In genomic region chr6:10720229-10720959, GRCh38 we compare ENCODE assay signal across 9 cellular contexts. TPM values are rescaled to one million over a fixed set of nuclear protein-coding genes. Genes with fewer than 3 reads are reported as not detected.
A peak's percentile ranks its signal among the peaks of the same experiment; 100 is the strongest.
DNase-seq lines count a peak whose midpoint lies in the region; ATAC-seq and TF ChIP-seq lines count a peak whose summit lies in the region.
"Had no signal": no experiment of that assay in that cellular context is flagged by ENCODE, and none has a peak within 500 bp of the region (broad histone marks: within the 10 kb centered on the region; RNA-seq: fewer than 3 reads in every experiment).

No MANE protein-coding gene starts in this region.

- peaks cover 10 to 14% of the 10 kb centered on the region in 2 donors for H3K4me1 ChIP-seq in naive thymus-derived CD4-positive, alpha-beta T cell (ENCODE audit: control insufficient read depth in 2 of 2, insufficient read depth in 2 of 2, low read length in 2 of 2)
- peaks cover 7 to 43% (median 25%) of the 10 kb centered on the region in 4 donors for H3K4me1 ChIP-seq in tibial artery

- H3K9me3 ChIP-seq in naive thymus-derived CD4-positive, alpha-beta T cell (ENCODE audit: control insufficient read depth in 2 of 3, low read length in 3 of 3): peaks cover 0 to 3% (median 0%) of the 10 kb centered on the region in 3 experiments
- H3K9me3 ChIP-seq in tibial artery: no peaks in the 10 kb centered on the region

- CTCF ChIA-PET in Calu3 (lab: Charles Lee): interaction anchor here (0.5 kb wide), 1 partner anchor 22 kb away, joined by 3 read pairs; no protein-coding TSS in a partner anchor
- CTCF ChIA-PET in naive thymus-derived CD4-positive, alpha-beta T cell (lab: Charles Lee): interaction anchor here (0.6 to 1.1 kb wide), 2 partner anchors 8 to 10 kb away, joined by 3 read pairs; no protein-coding TSS in a partner anchor

- peak overlapping the region; percentile 61 for H3K4me3 ChIP-seq in naive thymus-derived CD4-positive, alpha-beta T cell (ENCODE audit: low read length)
- peak overlapping the region; percentile 59 to 67 for H3K4me3 ChIP-seq in tibial artery

- H3K36me3 ChIP-seq in naive thymus-derived CD4-positive, alpha-beta T cell (ENCODE audit: control insufficient read depth in 2 of 3, insufficient read depth in 3 of 3, low read length in 3 of 3): no peaks in the 10 kb centered on the region
- peaks cover 0 to 2% (median 2%) of the 10 kb centered on the region in 3 donors for H3K36me3 ChIP-seq in tibial artery

- ATAC-seq in HG03565 (IDR thresholded peaks at IDR 0.05; ENCODE audit: unreplicated experiment) (peak; percentile 21), HG02973 (IDR thresholded peaks at IDR 0.05; ENCODE audit: unreplicated experiment) (no peak)
- peak; percentile 58 for ATAC-seq in naive thymus-derived CD4-positive, alpha-beta T cell
- ATAC-seq: HCT116 had no signal

- no peaks in the 10 kb centered on the region for H3K27me3 ChIP-seq in naive thymus-derived CD4-positive, alpha-beta T cell (ENCODE audit: control insufficient read depth in 2 of 2, insufficient read depth in 2 of 2, low read length in 2 of 2)
- no peaks in the 10 kb centered on the region for H3K27me3 ChIP-seq in tibial artery

- H3K9me3 Mint-ChIP-seq in Calu3 (ENCODE audit: low read depth, unreplicated experiment): no peaks in the 10 kb centered on the region
- H3K9me3 Mint-ChIP-seq in naive thymus-derived CD4-positive, alpha-beta T cell: peaks cover 0 to 11% (median 0%) of the 10 kb centered on the region in 11 donors

- POLR2A ChIA-PET in naive thymus-derived CD4-positive, alpha-beta T cell (lab: Charles Lee): interaction anchor here (0.6 to 6.4 kb wide), 8 partner anchors 10 to 191 kb away, joined by 3 to 72 read pairs (median 4); partner anchors contain the start of genes C6orf52, PAK1IP1 and TMEM14B

- TF ChIP-seq CTCF in Calu3 (IDR thresholded peaks at IDR 0.05; ENCODE audit: unreplicated experiment) (no peak), tibial artery (IDR thresholded peaks at IDR 0.05) (no peak)

- peak overlapping the region; percentile 58 for H3K4me3 Mint-ChIP-seq in Calu3 (ENCODE audit: low read depth, unreplicated experiment)
- peak overlapping the region; percentile 91 to 98 (median 96) for H3K4me3 Mint-ChIP-seq in naive thymus-derived CD4-positive, alpha-beta T cell

- H3K36me3 Mint-ChIP-seq in Calu3 (ENCODE audit: insufficient read depth, unreplicated experiment): peaks cover 19% of the 10 kb centered on the region
- H3K36me3 Mint-ChIP-seq in naive thymus-derived CD4-positive, alpha-beta T cell: peaks cover 0 to 19% (median 0%) of the 10 kb centered on the region in 5 donors

- peaks cover 9% of the 10 kb centered on the region for H3K4me1 Mint-ChIP-seq in Calu3 (ENCODE audit: low read depth, unreplicated experiment)
- peaks cover 17 to 61% (median 45%) of the 10 kb centered on the region in 7 donors for H3K4me1 Mint-ChIP-seq in naive thymus-derived CD4-positive, alpha-beta T cell

- no peak overlapping the region for H3K27ac Mint-ChIP-seq in Calu3 (ENCODE audit: unreplicated experiment)
- H3K27ac Mint-ChIP-seq in naive thymus-derived CD4-positive, alpha-beta T cell: peak overlapping the region in 8 of 9 donors; percentile 87 to 97 (median 94)

- intact Hi-C loops in Calu3 (cut with micrococcal nuclease; ENCODE audit: unreplicated experiment) (no loop called here), tibial artery (cut with DNase I; ENCODE audit: low total_unique reads) (no loop called here)
- intact Hi-C loops in naive thymus-derived CD4-positive, alpha-beta T cell (cut with micrococcal nuclease): loop anchor here in 1 of 2 donors (10.0 kb wide), 1 partner anchor 316 kb away; no protein-coding TSS in a partner anchor

- DNase-seq in Calu3 (no peak), tibial artery (peak in 1 of 2 donors; percentile 70), LoVo (ENCODE audit: low spot score) (no peak)
- peak; percentile 48 for DNase-seq in activated CD4-positive, alpha-beta T cell treated with anti-CD3 and anti-CD28 coated beads, Interleukin-2, amount 50 U/mL, for 1 hour
- DNase-seq in effector CD4-positive, alpha-beta T cell: peak; percentile 34
- DNase-seq in naive thymus-derived CD4-positive, alpha-beta T cell: peak; percentile 39 to 69 (median 64)

- no peaks in the 10 kb centered on the region for H3K27me3 Mint-ChIP-seq in Calu3 (ENCODE audit: unreplicated experiment)
- H3K27me3 Mint-ChIP-seq in naive thymus-derived CD4-positive, alpha-beta T cell: no peaks in the 10 kb centered on the region

- no TSS peak for BruUV-seq in Calu3 (replicated peaks; lab: Mats Ljungman, UMichigan)

- peak overlapping the region; percentile 73 for H3K27ac ChIP-seq in naive thymus-derived CD4-positive, alpha-beta T cell (ENCODE audit: low read depth, low read length)
- peak overlapping the region; percentile 79 to 83 for H3K27ac ChIP-seq in tibial artery

RNA-seq across cellular contexts. Expression of gene TMEM14C, which starts 2.5 kb away (rescaled TPM):
- 53.4 and 53.6 TPM in 2 replicates for total RNA-seq in Calu3 (2022)
- total RNA-seq in naive thymus-derived CD4-positive, alpha-beta T cell: 10 to 100 TPM; 20.2 to 64.3 (median 25.0) TPM
- polyA plus RNA-seq in naive thymus-derived CD4-positive, alpha-beta T cell: 100 to 1,000 TPM in 1 of 2 donors, 10 to 100 TPM in 1; 68.0 to 172 TPM

RNA-seq across cellular contexts. Expression of gene PAK1IP1, which starts 25.6 kb away (rescaled TPM):
- total RNA-seq in Calu3 (2022): 14.3 and 15.8 TPM in 2 replicates
- total RNA-seq in naive thymus-derived CD4-positive, alpha-beta T cell: 10 to 100 TPM in 1 of 5 experiments, 1 to 10 TPM in 4; 5.2 to 15.2 (median 8.0) TPM
- polyA plus RNA-seq in naive thymus-derived CD4-positive, alpha-beta T cell: 10 to 100 TPM; 16.5 to 22.0 TPM

RNA-seq across cellular contexts. Expression of gene C6orf52, which starts 26.0 kb away (rescaled TPM):
- total RNA-seq in Calu3 (2022): not detected in 2 replicates
- total RNA-seq in naive thymus-derived CD4-positive, alpha-beta T cell: 1 to 10 TPM in 2 of 5 experiments, not detected in 3; 1.2 to 1.9 TPM
- 1 to 10 TPM; 1.1 to 1.3 TPM for polyA plus RNA-seq in naive thymus-derived CD4-positive, alpha-beta T cell

RNA-seq across cellular contexts. Expression of gene TMEM14B, which starts 27.2 kb away (rescaled TPM):
- total RNA-seq in Calu3 (2022): 50.4 and 63.9 TPM in 2 replicates
- total RNA-seq in naive thymus-derived CD4-positive, alpha-beta T cell: 10 to 100 TPM; 48.6 to 93.8 (median 75.4) TPM
- 100 to 1,000 TPM; 157 to 257 TPM for polyA plus RNA-seq in naive thymus-derived CD4-positive, alpha-beta T cell

Comparison
In these comparisons a context has a peak if more than half of its experiments do, and no peak if none do; other contexts are left out.
1. DNase-seq: peak in activated CD4-positive, alpha-beta T cell treated with anti-CD3 and anti-CD28 coated beads, Interleukin-2, amount 50 U/mL, for 1 hour (single experiment), effector CD4-positive, alpha-beta T cell (single experiment) and naive thymus-derived CD4-positive, alpha-beta T cell (9 of 9); none in Calu3 (single experiment) and LoVo (single experiment).